In the genomic region with DNA sequence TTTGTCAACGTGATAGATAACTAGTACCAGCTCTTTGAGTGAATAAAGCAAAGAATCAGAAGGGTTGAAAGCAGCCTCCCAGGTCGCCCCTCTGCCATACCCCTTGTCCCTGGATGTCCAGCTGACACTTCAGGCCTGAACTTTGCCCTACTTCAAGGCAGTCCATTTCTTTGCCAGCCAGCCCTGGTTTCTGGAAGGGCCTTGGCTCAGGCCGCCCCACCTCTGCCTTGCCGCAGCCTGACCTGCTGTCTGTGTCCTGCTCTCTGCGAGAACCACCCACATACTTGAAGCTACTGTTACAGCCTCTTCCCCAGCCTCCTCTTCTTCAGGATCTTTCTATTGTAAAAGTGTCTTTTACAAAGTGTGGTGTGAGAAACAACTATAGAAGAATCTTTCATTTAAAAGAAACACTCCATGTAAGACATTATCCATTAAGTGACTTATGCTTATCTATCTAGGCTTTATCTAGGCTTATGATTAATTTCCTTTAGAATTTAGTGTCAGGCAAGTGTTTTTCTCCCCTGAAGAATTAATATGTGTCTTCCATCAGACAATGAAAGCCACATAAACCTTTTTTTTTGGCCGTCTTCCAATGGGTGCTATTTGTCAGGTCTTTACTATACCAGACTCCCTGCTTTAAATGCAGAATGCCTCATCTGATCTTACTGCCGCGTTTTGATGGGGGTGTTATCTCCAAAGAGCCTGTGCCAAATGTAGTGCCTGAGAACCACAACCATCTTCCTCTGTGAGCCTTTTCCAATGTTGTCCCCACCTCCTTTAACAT, we compare ENCODE assay signal across 23 cellular contexts.
DNase-seq lines count a peak whose midpoint lies in the region; ATAC-seq, FAIRE-seq and TF ChIP-seq lines count a peak whose summit lies in the region.
"Had no signal": no experiment of that assay in that cellular context is flagged by ENCODE, and none has a peak within 500 bp of the region (broad histone marks: within the 10 kb centered on the region; RNA-seq: fewer than 3 reads in every experiment).

No MANE protein-coding gene starts in this region.

- H3K4me1 Mint-ChIP-seq in WTC11, result no peaks in the 10 kb centered on the region; the same call in 1 of the 2 replicates
- peaks cover 23% of the 10 kb centered on the region for H3K4me1 Mint-ChIP-seq in mesothelial cell of epicardium

- H3K27me3 Mint-ChIP-seq in WTC11 (ENCODE audit: low read depth) (no peaks in the 10 kb centered on the region), mesothelial cell of epicardium (ENCODE audit: low read depth) (peaks cover 48% of the 10 kb centered on the region)
- H3K27me3 Mint-ChIP-seq: activated CD4-positive, alpha-beta T cell treated with anti-CD3 and anti-CD28 coated beads, Interleukin-2, amount 10 ng/mL, durations not matched to agents 7 days and 5 days; CD4-positive, alpha-beta T cell; naive B cell; progenitor cell of endocrine pancreas had no signal

- H3K4me3 Mint-ChIP-seq in WTC11, result no peak overlapping the region
- no peak overlapping the region for H3K4me3 Mint-ChIP-seq in mesothelial cell of epicardium
- H3K4me3 Mint-ChIP-seq: activated CD4-positive, alpha-beta T cell treated with anti-CD3 and anti-CD28 coated beads, Interleukin-2, amount 10 ng/mL, durations not matched to agents 7 days and 5 days; activated T-cell treated with anti-CD3 and anti-CD28 coated beads, Interleukin-2, amount 50 U/mL, for 4 hours; CD4-positive, alpha-beta T cell; HFFc6 had no signal

- no peak overlapping the region for H3K9ac ChIP-seq in kidney (ENCODE audit: low read length in 2 of 2)

- H3K4me3 ChIP-seq in HEK293 (ENCODE audit: low read depth, low read length), result no peak overlapping the region
- no peak overlapping the region for H3K4me3 ChIP-seq in kidney (ENCODE audit: low read length in 2 of 2)
- H3K4me3 ChIP-seq: A549, stomach, vagina had no signal

- intact Hi-C loops in kidney (cut with DNase I), result no loop called here

- H3K4me1 ChIP-seq in HEK293 (ENCODE audit: control insufficient read depth, insufficient read depth, low read length) (no peaks in the 10 kb centered on the region), kidney (ENCODE audit: control insufficient read depth in 1 of 2, insufficient read depth in 1 of 2, low read depth in 1 of 2, low read length in 2 of 2) (no peaks in the 10 kb centered on the region)
- H3K4me1 ChIP-seq: A549, vagina had no signal

- POLR2A ChIA-PET in HEK293 (lab: Yijun Ruan, JAX) (interaction anchor here (1.0 kb wide), 1 partner anchor 129 kb away, joined by 5 read pairs; no protein-coding TSS in a partner anchor), WTC11 (lab: Charles Lee) (no interaction called here)

- CTCF ChIA-PET in HEK293 (lab: Yijun Ruan, JAX) (no interaction called here), WTC11 (lab: Charles Lee) (no interaction called here)

- H3K27ac Mint-ChIP-seq in WTC11 (peak overlapping the region; percentile 25), mesothelial cell of epicardium (peak overlapping the region; percentile 50)
- H3K27ac Mint-ChIP-seq: activated CD4-positive, alpha-beta T cell treated with anti-CD3 and anti-CD28 coated beads, Interleukin-2, amount 10 ng/mL, durations not matched to agents 7 days and 5 days; CD4-positive, alpha-beta T cell; HFFc6; progenitor cell of endocrine pancreas had no signal

- DNase-seq in NCI-H345 (lab: John Stamatoyannopoulos, UW) (peak; percentile 35), NCI-H345 treated with DMSO at 0.1 percent for 48 hours (lab: John Stamatoyannopoulos, UW; ENCODE audit: unreplicated experiment) (no peak), WTC11 (ENCODE audit: low spot score) (no peak), mesothelial cell of epicardium (ENCODE audit: low spot score in 2 of 2, unreplicated experiment in 2 of 2) (no peak), kidney (no peak), NOMO-1 (lab: John Stamatoyannopoulos, UW; ENCODE audit: unreplicated experiment in 2 of 2) (no peak)
- DNase-seq: activated CD4-positive, alpha-beta T cell treated with anti-CD3 and anti-CD28 coated beads, Interleukin-2, amount 10 ng/mL, durations not matched to agents 7 days and 5 days; activated T-cell treated with anti-CD3 and anti-CD28 coated beads, Interleukin-2, amount 50 U/mL, for 4 hours; amygdala; CD4-positive, alpha-beta T cell; HFFc6; naive B cell; NCI-H1048; SIG-M5; stimulated activated CD4-positive, alpha-beta T cell treated with anti-CD3 and anti-CD28 coated beads, Interleukin-12 subunit alpha, Interleukin-12 subunit beta, amount 100 ng/mL, for 4 hours; stomach; T1000 had no signal

- ATAC-seq in WTC11, result no peak
- ATAC-seq in HG02970 (IDR thresholded peaks at IDR 0.05; ENCODE audit: low FRiP score, unreplicated experiment), result no peak
- ATAC-seq: A549; activated T-cell treated with anti-CD3 and anti-CD28 coated beads, Interleukin-2, amount 50 U/mL, for 4 hours had no signal

- peaks cover 5% of the 10 kb centered on the region; the same call in 1 of the 2 replicates for H3K36me3 Mint-ChIP-seq in WTC11
- H3K36me3 Mint-ChIP-seq in mesothelial cell of epicardium, result peaks cover 46% of the 10 kb centered on the region

- H3K9me3 Mint-ChIP-seq in WTC11 (no peaks in the 10 kb centered on the region), mesothelial cell of epicardium (no peaks in the 10 kb centered on the region)
- H3K9me3 Mint-ChIP-seq: activated T-cell treated with anti-CD3 and anti-CD28 coated beads, Interleukin-2, amount 50 U/mL, for 4 hours; CD4-positive, alpha-beta T cell; naive B cell had no signal

- H3K9me3 ChIP-seq in HEK293 (ENCODE audit: control insufficient read depth, insufficient read depth, low read depth, low read length) (no peaks in the 10 kb centered on the region), kidney (ENCODE audit: control insufficient read depth in 1 of 2, low read length in 2 of 2) (no peaks in the 10 kb centered on the region)
- H3K9me3 ChIP-seq: A549, stomach, vagina had no signal

- TF ChIP-seq CTCF in HEK293 (tag by site-specific recombination; IDR thresholded peaks at IDR 0.05) (no peak), WTC11 (IDR thresholded peaks at IDR 0.05) (no peak), mesothelial cell of epicardium (IDR thresholded peaks at IDR 0.05; ENCODE audit: unreplicated experiment) (no peak), kidney (IDR thresholded peaks at IDR 0.05; ENCODE audit: borderline replicate concordance, extremely low read depth, insufficient read depth) (no peak)

- H3K27ac ChIP-seq in HEK293 (ENCODE audit: extremely low read depth, low read depth, low read length) (no peak overlapping the region), kidney (ENCODE audit: low read depth in 2 of 2, low read length in 2 of 2) (no peak overlapping the region)
- H3K27ac ChIP-seq: A549, vagina had no signal

- H3K36me3 ChIP-seq in HEK293 (ENCODE audit: control insufficient read depth in 2 of 2, insufficient read depth in 1 of 2, low read length in 2 of 2) (peaks cover 0 to 40% of the 10 kb centered on the region in 2 experiments; a peak in 2 of 3 replicates), kidney (ENCODE audit: control insufficient read depth in 1 of 2, insufficient read depth in 2 of 2, low read length in 2 of 2) (peaks cover 12 to 16% of the 10 kb centered on the region in 2 donors)

- no peak for FAIRE-seq in kidney (lab: Jason Lieb, UNC)
- FAIRE-seq: A549, colon had no signal

TF ChIP-seq in HEK293, 187 proteins besides CTCF, POLR2A, EP300 and RAD21 (continues in another document):
- TF ChIP-seq PBX3 (CRISPR knock-in tag; IDR thresholded peaks at IDR 0.05), result no peak

TF ChIP-seq in WTC11, 78 proteins besides CTCF, POLR2A, EP300 and RAD21 (continues in another document):
- TF ChIP-seq, protein P1, sequence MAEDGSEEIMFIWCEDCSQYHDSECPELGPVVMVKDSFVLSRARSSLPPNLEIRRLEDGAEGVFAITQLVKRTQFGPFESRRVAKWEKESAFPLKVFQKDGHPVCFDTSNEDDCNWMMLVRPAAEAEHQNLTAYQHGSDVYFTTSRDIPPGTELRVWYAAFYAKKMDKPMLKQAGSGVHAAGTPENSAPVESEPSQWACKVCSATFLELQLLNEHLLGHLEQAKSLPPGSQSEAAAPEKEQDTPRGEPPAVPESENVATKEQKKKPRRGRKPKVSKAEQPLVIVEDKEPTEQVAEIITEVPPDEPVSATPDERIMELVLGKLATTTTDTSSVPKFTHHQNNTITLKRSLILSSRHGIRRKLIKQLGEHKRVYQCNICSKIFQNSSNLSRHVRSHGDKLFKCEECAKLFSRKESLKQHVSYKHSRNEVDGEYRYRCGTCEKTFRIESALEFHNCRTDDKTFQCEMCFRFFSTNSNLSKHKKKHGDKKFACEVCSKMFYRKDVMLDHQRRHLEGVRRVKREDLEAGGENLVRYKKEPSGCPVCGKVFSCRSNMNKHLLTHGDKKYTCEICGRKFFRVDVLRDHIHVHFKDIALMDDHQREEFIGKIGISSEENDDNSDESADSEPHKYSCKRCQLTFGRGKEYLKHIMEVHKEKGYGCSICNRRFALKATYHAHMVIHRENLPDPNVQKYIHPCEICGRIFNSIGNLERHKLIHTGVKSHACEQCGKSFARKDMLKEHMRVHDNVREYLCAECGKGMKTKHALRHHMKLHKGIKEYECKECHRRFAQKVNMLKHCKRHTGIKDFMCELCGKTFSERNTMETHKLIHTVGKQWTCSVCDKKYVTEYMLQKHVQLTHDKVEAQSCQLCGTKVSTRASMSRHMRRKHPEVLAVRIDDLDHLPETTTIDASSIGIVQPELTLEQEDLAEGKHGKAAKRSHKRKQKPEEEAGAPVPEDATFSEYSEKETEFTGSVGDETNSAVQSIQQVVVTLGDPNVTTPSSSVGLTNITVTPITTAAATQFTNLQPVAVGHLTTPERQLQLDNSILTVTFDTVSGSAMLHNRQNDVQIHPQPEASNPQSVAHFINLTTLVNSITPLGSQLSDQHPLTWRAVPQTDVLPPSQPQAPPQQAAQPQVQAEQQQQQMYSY (CRISPR knock-in tag; IDR thresholded peaks at IDR 0.05), result no peak
- TF ChIP-seq, protein P2, sequence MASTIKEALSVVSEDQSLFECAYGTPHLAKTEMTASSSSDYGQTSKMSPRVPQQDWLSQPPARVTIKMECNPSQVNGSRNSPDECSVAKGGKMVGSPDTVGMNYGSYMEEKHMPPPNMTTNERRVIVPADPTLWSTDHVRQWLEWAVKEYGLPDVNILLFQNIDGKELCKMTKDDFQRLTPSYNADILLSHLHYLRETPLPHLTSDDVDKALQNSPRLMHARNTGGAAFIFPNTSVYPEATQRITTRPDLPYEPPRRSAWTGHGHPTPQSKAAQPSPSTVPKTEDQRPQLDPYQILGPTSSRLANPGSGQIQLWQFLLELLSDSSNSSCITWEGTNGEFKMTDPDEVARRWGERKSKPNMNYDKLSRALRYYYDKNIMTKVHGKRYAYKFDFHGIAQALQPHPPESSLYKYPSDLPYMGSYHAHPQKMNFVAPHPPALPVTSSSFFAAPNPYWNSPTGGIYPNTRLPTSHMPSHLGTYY (CRISPR knock-in tag; IDR thresholded peaks at IDR 0.05), result no peak
- TF ChIP-seq, protein P3, sequence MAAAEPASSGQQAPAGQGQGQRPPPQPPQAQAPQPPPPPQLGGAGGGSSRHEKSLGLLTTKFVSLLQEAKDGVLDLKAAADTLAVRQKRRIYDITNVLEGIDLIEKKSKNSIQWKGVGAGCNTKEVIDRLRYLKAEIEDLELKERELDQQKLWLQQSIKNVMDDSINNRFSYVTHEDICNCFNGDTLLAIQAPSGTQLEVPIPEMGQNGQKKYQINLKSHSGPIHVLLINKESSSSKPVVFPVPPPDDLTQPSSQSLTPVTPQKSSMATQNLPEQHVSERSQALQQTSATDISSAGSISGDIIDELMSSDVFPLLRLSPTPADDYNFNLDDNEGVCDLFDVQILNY (CRISPR knock-in tag; IDR thresholded peaks at IDR 0.05), result no peak
